1 cellular context compared by ENCODE assay signal in the genomic region with DNA sequence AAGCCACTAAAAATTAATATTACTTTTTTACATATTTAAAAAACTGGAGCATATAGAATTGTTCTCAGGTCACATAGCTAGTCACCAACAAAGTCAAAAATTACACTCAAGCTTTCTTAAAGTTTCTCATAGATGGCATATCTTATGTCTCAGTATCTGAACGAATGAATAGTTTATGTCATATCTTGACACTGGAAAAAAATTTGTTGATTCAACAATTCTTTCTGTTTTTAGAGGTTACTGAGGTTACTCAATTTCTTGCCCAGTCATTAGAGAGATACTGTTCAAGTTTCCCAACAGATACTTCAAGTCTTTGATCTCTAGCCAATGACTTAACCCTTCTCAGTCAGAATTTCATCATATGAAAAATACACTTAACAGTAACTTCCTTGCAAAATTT.
TF ChIP-seq lines count a peak whose summit lies in the region.

No MANE protein-coding gene starts in this region.

TF ChIP-seq in H1, 55 proteins besides CTCF, POLR2A, EP300 and RAD21:
- TF ChIP-seq JUND (IDR thresholded peaks at IDR 0.05; ENCODE audit: low read length) = no peak
TF ChIP-seq in H1: peak in this region for 0.
